In genomic region chr10:79285315-79286185, GRCh38 we compare ENCODE assay signal across 8 cellular contexts.
DNase-seq lines count a peak whose midpoint lies in the region; ATAC-seq and TF ChIP-seq lines count a peak whose summit lies in the region.

No MANE protein-coding gene starts in this region.

- TF ChIP-seq POLR2A in GM18505 (IDR thresholded peaks at IDR 0.05; ENCODE audit: borderline replicate concordance, extremely low read depth, insufficient read depth, insufficient read length) (peak; percentile 45), esophagus muscularis mucosa (IDR thresholded peaks at IDR 0.05; ENCODE audit: low read depth) (no peak), suprapubic skin (IDR thresholded peaks at IDR 0.05) (no peak)

- H3K4me3 ChIP-seq in esophagus muscularis mucosa = no peak overlapping the region
- no peak overlapping the region for H3K4me3 ChIP-seq in suprapubic skin
- H3K4me3 ChIP-seq in psoas muscle = no peak overlapping the region

- DNase-seq in MV-4-11 (lab: John Stamatoyannopoulos, UW) = peak; percentile 32
- DNase-seq in esophagus muscularis mucosa (ENCODE audit: extremely low spot score) = no peak
- DNase-seq in suprapubic skin (ENCODE audit: low spot score in 2 of 2) = no peak
- no peak for DNase-seq in psoas muscle
- DNase-seq in EL = no peak
- DNase-seq in SW480 (ENCODE audit: low spot score) = no peak

- H3K9me3 ChIP-seq in esophagus muscularis mucosa (no peaks in the 10 kb centered on the region), suprapubic skin (no peaks in the 10 kb centered on the region), psoas muscle (no peaks in the 10 kb centered on the region)

- H3K36me3 ChIP-seq in esophagus muscularis mucosa = peaks cover 0 to 91% (median 66%) of the 10 kb centered on the region in 4 donors
- peaks cover 43% of the 10 kb centered on the region for H3K36me3 ChIP-seq in suprapubic skin
- peaks cover 0 to 58% of the 10 kb centered on the region in 2 donors for H3K36me3 ChIP-seq in psoas muscle (ENCODE audit: insufficient read depth in 1 of 2, low read depth in 1 of 2)

- TF ChIP-seq EP300 in esophagus muscularis mucosa (IDR thresholded peaks at IDR 0.05) (no peak), suprapubic skin (IDR thresholded peaks at IDR 0.05) (no peak)

- ATAC-seq in GM18505 (IDR thresholded peaks at IDR 0.05; ENCODE audit: unreplicated experiment) (peak; percentile 50), GM21723 (IDR thresholded peaks at IDR 0.05; ENCODE audit: unreplicated experiment) (peak; percentile 63), psoas muscle (no peak)

- intact Hi-C loops in esophagus muscularis mucosa (cut with DNase I) (no loop called here), psoas muscle (cut with DNase I) (no loop called here)

- WGBS in esophagus muscularis mucosa = 70% methylated on average over 12 of the region's 12 CpGs
- WGBS in suprapubic skin = 69% methylated on average over 10 of the region's 12 CpGs
- WGBS in psoas muscle, 3 donors = 76 to 80% (median 79%) methylated on average over 12 of the region's 12 CpGs

- H3K27ac ChIP-seq in esophagus muscularis mucosa (replicated peaks in 1 of 4) (peak overlapping the region; percentile 25 to 66 (median 42)), suprapubic skin (peak overlapping the region; percentile 62), psoas muscle (no peak overlapping the region)

- H3K27me3 ChIP-seq in esophagus muscularis mucosa (no peaks in the 10 kb centered on the region), suprapubic skin (no peaks in the 10 kb centered on the region), psoas muscle (ENCODE audit: insufficient read depth in 3 of 3, low read length in 2 of 3) (no peaks in the 10 kb centered on the region)

- H3K4me1 ChIP-seq in esophagus muscularis mucosa = peaks cover 29 to 52% (median 48%) of the 10 kb centered on the region in 4 donors
- H3K4me1 ChIP-seq in suprapubic skin = peaks cover 50% of the 10 kb centered on the region
- peaks cover 9% of the 10 kb centered on the region for H3K4me1 ChIP-seq in psoas muscle

- TF ChIP-seq CTCF in esophagus muscularis mucosa (IDR thresholded peaks at IDR 0.05) (no peak), suprapubic skin (IDR thresholded peaks at IDR 0.05) (no peak), psoas muscle (IDR thresholded peaks at IDR 0.05) (no peak)

Comparison
In these comparisons a context has a peak if more than half of its experiments do, and no peak if none do; other contexts are left out.
1. ATAC-seq: peak in GM18505 (single experiment) and GM21723 (single experiment); none in psoas muscle (0 of 4).